Comparison of ENCODE assay signal across 13 cellular contexts in the genomic region with DNA sequence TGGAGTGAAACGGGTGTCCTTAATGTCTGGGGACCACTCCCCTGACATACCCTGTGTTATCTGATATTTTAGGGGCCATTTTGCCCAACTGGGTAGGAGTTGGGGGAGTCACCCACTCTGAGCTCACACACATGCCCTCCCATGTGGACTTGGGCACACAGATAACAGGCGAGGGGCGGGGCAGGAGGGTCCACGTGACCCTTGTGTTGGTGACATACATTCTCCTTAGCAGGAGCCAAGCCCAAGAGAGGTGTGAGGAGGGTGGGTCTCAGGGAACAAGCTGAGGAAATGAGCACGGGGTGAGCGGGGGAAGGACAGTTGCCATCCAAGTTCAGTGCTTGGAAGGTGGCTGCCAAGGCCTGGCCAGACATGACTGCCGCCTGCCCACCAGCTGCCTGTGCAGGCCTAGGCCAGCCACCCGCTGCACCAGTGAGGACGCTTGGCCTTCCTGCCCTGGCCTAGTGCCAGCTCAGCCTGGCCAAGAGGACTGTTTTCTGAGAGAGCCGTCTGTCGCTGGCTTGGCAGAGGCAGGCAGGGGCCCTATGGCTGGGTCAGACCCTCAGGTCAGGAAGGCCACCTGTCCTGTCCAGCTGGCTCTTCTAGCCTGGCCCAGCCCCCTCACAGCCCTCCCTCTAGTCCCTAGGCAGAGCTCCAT. TPM values are rescaled to one million over a fixed set of nuclear protein-coding genes. Genes with fewer than 3 reads are reported as not detected.
DNase-seq lines count a peak whose midpoint lies in the region; ATAC-seq, FAIRE-seq and TF ChIP-seq lines count a peak whose summit lies in the region.
"Had no signal": no experiment of that assay in that cellular context is flagged by ENCODE, and none has a peak within 500 bp of the region (broad histone marks: within the 10 kb centered on the region; RNA-seq: fewer than 3 reads in every experiment).

No MANE protein-coding gene starts in this region.

- H3K27ac Mint-ChIP-seq in activated T-helper 1 cell treated with anti-CD3 and anti-CD28 coated beads, Interleukin-12 subunit alpha, Interleukin-12 subunit beta, Interleukin-2, Interleukin-4 antibody, amounts not matched to agents 30 ng/mL and 10 ng/mL and 1 ng/mL, durations not matched to agents 14 hours and 24 hours and 36 hours, result no peak overlapping the region
- H3K27ac Mint-ChIP-seq: activated naive CD8-positive, alpha-beta T cell treated with anti-CD3 and anti-CD28 coated beads, Interleukin-2, amount 10 ng/mL, durations not matched to agents 7 days and 5 days had no signal

- POLR2A ChIA-PET in K562 (lab: Yijun Ruan, JAX), result interaction anchor here (0.7 kb wide), 1 partner anchor 196 kb away, joined by 3 read pairs; no protein-coding TSS in a partner anchor

- H2AFZ ChIP-seq in K562 (ENCODE audit: low read depth, low read length), result no peak overlapping the region

- in situ Hi-C loops in K562 (cut with MboI), result no loop called here
- in situ Hi-C loops in HAP-1 (cut with MboI; ENCODE audit: low sequenced_read_pairs), result no loop called here

- no TSS peak for BruUV-seq in K562 (replicated peaks; lab: Mats Ljungman, UMichigan)

- H3K4me1 ChIP-seq in K562 (replicated peaks in 1 of 2; ENCODE audit: control insufficient read depth in 2 of 2, insufficient read depth in 2 of 2, low read length in 2 of 2) (peaks cover 4 to 40% of the 10 kb centered on the region in 2 experiments; a peak in 2 of 5 replicates), stomach (peaks cover 4 to 14% (median 10%) of the 10 kb centered on the region in 4 donors), HAP-1 (no peaks in the 10 kb centered on the region)

- H3K27me3 Mint-ChIP-seq in activated T-helper 1 cell treated with anti-CD3 and anti-CD28 coated beads, Interleukin-12 subunit alpha, Interleukin-12 subunit beta, Interleukin-2, Interleukin-4 antibody, amounts not matched to agents 30 ng/mL and 10 ng/mL and 1 ng/mL, durations not matched to agents 14 hours and 24 hours and 36 hours (ENCODE audit: insufficient read depth), result no peaks in the 10 kb centered on the region

- no peaks in the 10 kb centered on the region for H4K20me1 ChIP-seq in K562 (replicated peaks; ENCODE audit: control insufficient read depth, insufficient read depth, low read length)

- H3K79me2 ChIP-seq in K562 (ENCODE audit: control insufficient read depth, insufficient read depth, low read length), result no peaks in the 10 kb centered on the region

- DNase-seq in NCI-H2196 (lab: John Stamatoyannopoulos, UW; ENCODE audit: unreplicated experiment) (peak; percentile 79), K562 (ENCODE audit: extremely low read depth in 1 of 4, low spot score in 3 of 4) (peak in 3 of 4 experiments; percentile 20 to 28 (median 24)), kidney tubule cell (ENCODE audit: low spot score) (peak; percentile 9), stomach (peak; percentile 77), HAP-1 (ENCODE audit: low spot score in 2 of 2) (no peak), middle frontal gyrus (ENCODE audit: extremely low spot score, low spot score) (no peak)
- DNase-seq in activated effector memory CD4-positive, alpha-beta T cell treated with Interleukin-2 at 50 U/mL for 16 hours, result no peak
- DNase-seq in activated T-helper 1 cell treated with anti-CD3 and anti-CD28 coated beads, Interleukin-12 subunit alpha, Interleukin-12 subunit beta, Interleukin-2, Interleukin-4 antibody, amounts not matched to agents 30 ng/mL and 10 ng/mL and 1 ng/mL, durations not matched to agents 14 hours and 24 hours and 36 hours (ENCODE audit: low spot score), result no peak
- DNase-seq: activated naive CD8-positive, alpha-beta T cell treated with anti-CD3 and anti-CD28 coated beads, Interleukin-2, amount 10 ng/mL, durations not matched to agents 7 days and 5 days; NCI-H1930; stimulated activated CD4-positive, alpha-beta T cell treated with anti-CD3 and anti-CD28 coated beads, Interleukin-4, amount 100 ng/mL, for 4 hours had no signal

- H3K4me1 Mint-ChIP-seq in activated T-helper 1 cell treated with anti-CD3 and anti-CD28 coated beads, Interleukin-12 subunit alpha, Interleukin-12 subunit beta, Interleukin-2, Interleukin-4 antibody, amounts not matched to agents 30 ng/mL and 10 ng/mL and 1 ng/mL, durations not matched to agents 14 hours and 24 hours and 36 hours (ENCODE audit: low read depth), result peaks cover 8% of the 10 kb centered on the region

- TF ChIP-seq EP300 in K562 (IDR thresholded peaks at IDR 0.05; ENCODE audit: low read length), result no peak
- no peak for TF ChIP-seq EP300 in stomach (IDR thresholded peaks at IDR 0.05)

- no peaks in the 10 kb centered on the region for H3K9me1 ChIP-seq in K562 (ENCODE audit: control insufficient read depth, insufficient read depth, low read length)

- ATAC-seq in K562, result 0 out of 3 replicates have a peak, but pooled peaks have one; percentile 21

- H3K4me3 Mint-ChIP-seq in activated T-helper 1 cell treated with anti-CD3 and anti-CD28 coated beads, Interleukin-12 subunit alpha, Interleukin-12 subunit beta, Interleukin-2, Interleukin-4 antibody, amounts not matched to agents 30 ng/mL and 10 ng/mL and 1 ng/mL, durations not matched to agents 14 hours and 24 hours and 36 hours, result no peak overlapping the region
- H3K4me3 Mint-ChIP-seq: activated naive CD8-positive, alpha-beta T cell treated with anti-CD3 and anti-CD28 coated beads, Interleukin-2, amount 10 ng/mL, durations not matched to agents 7 days and 5 days had no signal

- H3K36me3 ChIP-seq in K562 (ENCODE audit: control insufficient read depth, insufficient read depth, low read length), result no peaks in the 10 kb centered on the region
- H3K36me3 ChIP-seq in stomach, result no peaks in the 10 kb centered on the region
- H3K36me3 ChIP-seq in HAP-1 (replicated peaks), result no peaks in the 10 kb centered on the region

- TF ChIP-seq POLR2A in K562 (conservative IDR thresholded peaks at IDR 0.05), result no peak
- no peak for TF ChIP-seq POLR2A in stomach (IDR thresholded peaks at IDR 0.05)

- no peaks in the 10 kb centered on the region for H3K36me3 Mint-ChIP-seq in activated T-helper 1 cell treated with anti-CD3 and anti-CD28 coated beads, Interleukin-12 subunit alpha, Interleukin-12 subunit beta, Interleukin-2, Interleukin-4 antibody, amounts not matched to agents 30 ng/mL and 10 ng/mL and 1 ng/mL, durations not matched to agents 14 hours and 24 hours and 36 hours (ENCODE audit: low read depth)
- H3K36me3 Mint-ChIP-seq: activated naive CD8-positive, alpha-beta T cell treated with anti-CD3 and anti-CD28 coated beads, Interleukin-2, amount 10 ng/mL, durations not matched to agents 7 days and 5 days had no signal

- intact Hi-C loops in K562 (cut with micrococcal nuclease) (no loop called here), stomach (cut with DNase I; ENCODE audit: low total_unique reads) (no loop called here)
- intact Hi-C loops in activated T-helper 1 cell treated with anti-CD3 and anti-CD28 coated beads, Interleukin-12 subunit alpha, Interleukin-12 subunit beta, Interleukin-2, Interleukin-4 antibody, amounts not matched to agents 30 ng/mL and 10 ng/mL and 1 ng/mL, durations not matched to agents 14 hours and 24 hours and 36 hours (cut with micrococcal nuclease), result no loop called here

- no peak overlapping the region for H3K4me2 ChIP-seq in K562 (ENCODE audit: insufficient read depth, low read length)

- H3K9me3 Mint-ChIP-seq in activated T-helper 1 cell treated with anti-CD3 and anti-CD28 coated beads, Interleukin-12 subunit alpha, Interleukin-12 subunit beta, Interleukin-2, Interleukin-4 antibody, amounts not matched to agents 30 ng/mL and 10 ng/mL and 1 ng/mL, durations not matched to agents 14 hours and 24 hours and 36 hours, result no peaks in the 10 kb centered on the region
- H3K9me3 Mint-ChIP-seq: activated naive CD8-positive, alpha-beta T cell treated with anti-CD3 and anti-CD28 coated beads, Interleukin-2, amount 10 ng/mL, durations not matched to agents 7 days and 5 days had no signal

- H3K4me3 ChIP-seq in K562, result no peak overlapping the region
- no peak overlapping the region for H3K4me3 ChIP-seq in stomach
- H3K4me3 ChIP-seq in HAP-1, result no peak overlapping the region

- H3K9me3 ChIP-seq in K562 (replicated peaks; ENCODE audit: control insufficient read depth, insufficient read depth, low read depth, low read length) (no peaks in the 10 kb centered on the region), stomach (no peaks in the 10 kb centered on the region), HAP-1 (no peaks in the 10 kb centered on the region)

- TF ChIP-seq CTCF in K562 (IDR thresholded peaks at IDR 0.05 in 2 of 3, conservative IDR thresholded peaks at IDR 0.05 in 1 of 3; ENCODE audit: insufficient read depth in 2 of 3, low read depth in 1 of 3, low read length in 3 of 3), result no peak
- no peak for TF ChIP-seq CTCF in stomach (IDR thresholded peaks at IDR 0.05)

- H3K27me3 ChIP-seq in K562 (ENCODE audit: control insufficient read depth in 2 of 2, insufficient read depth in 2 of 2, low read length in 2 of 2) (peaks cover 0 to 18% of the 10 kb centered on the region in 2 experiments; a peak in 4 of 5 replicates), stomach (no peaks in the 10 kb centered on the region), HAP-1 (ENCODE audit: low read depth) (no peaks in the 10 kb centered on the region)

- no peak for TF ChIP-seq RAD21 in K562 (CRISPR knock-in tag; conservative IDR thresholded peaks at IDR 0.05 in 1 of 2, IDR thresholded peaks at IDR 0.05 in 1 of 2)

- CTCF ChIA-PET in K562 (lab: Yijun Ruan, JAX; ENCODE audit: low intra/inter-chr PET ratio), result no interaction called here

- 8% methylated on average over 5 of the region's 11 CpGs for WGBS in K562 (ENCODE audit: insufficient coverage, low coverage, missing lambda C conversion rate)
- WGBS in stomach, 5 donors, result 31 to 49% (median 34%) methylated on average over 9 to 11 of the region's 11 CpGs

- no peak overlapping the region for H3K27ac ChIP-seq in K562 (ENCODE audit: extremely low read depth, low read depth, low read length)
- H3K27ac ChIP-seq in stomach, result peak overlapping the region in 2 of 5 donors; percentile 20 to 30

- no peak for FAIRE-seq in K562 (lab: Jason Lieb, UNC)
- FAIRE-seq: H1, TTC549 had no signal

- no peak overlapping the region for H3K9ac ChIP-seq in K562 (ENCODE audit: insufficient read depth in 1 of 2, low read depth in 2 of 2, low read length in 2 of 2)

RNA-seq across cellular contexts. Expression of a gene that starts 31.3 kb away (rescaled TPM):
- total RNA-seq in K562 (2011; cell fraction: chromatin; rRNA removed; ENCODE audit: low replicate concordance), result 7.7 and 30.8 TPM in 2 replicates
- total RNA-seq in K562 (2011; cell fraction: nucleolus; rRNA removed), result 50.7 and 57.4 TPM in 2 replicates
- 23.5 and 25.0 TPM in 2 replicates for total RNA-seq in K562 (2011; cell fraction: nucleoplasm; rRNA removed)
- total RNA-seq in K562 (2014; rRNA removed), result 26.9 and 31.3 TPM in 2 replicates
- total RNA-seq in K562 (2014; rRNA removed; fragmentation: Illumina TruSeq; extraction: Trizol), result 4.0 and 5.9 TPM in 2 replicates
- 14.1 and 14.4 TPM in 2 replicates for total RNA-seq in K562 (2015; rRNA removed; fragmentation: Illumina TruSeq; extraction: Trizol)
- total RNA-seq in K562 (2021), result 22.5 and 24.8 TPM in 2 replicates
- 8.3 and 13.0 TPM in 2 replicates for polyA plus RNA-seq in K562 (2011; rRNA removed)
- 15.9 and 36.8 TPM in 2 replicates for polyA plus RNA-seq in K562 (2011; cell fraction: cytosol; rRNA removed)
- 16.0 and 23.4 TPM in 2 replicates for polyA plus RNA-seq in K562 (2011; cell fraction: nucleus; rRNA removed)
- 14.7 and 19.4 TPM in 2 replicates for polyA plus RNA-seq in K562 (2012)
- 16.3 and 16.5 TPM in 2 replicates for polyA plus RNA-seq in K562 (2014; fragmentation: Illumina TruSeq; extraction: Trizol)
- polyA plus RNA-seq in K562 (2014; fragmentation: Nextera tagmentation; extraction: Ambion mirVana), result 1 to 10 TPM; 1.6 to 2.7 TPM
- 17.1 and 17.3 TPM in 2 replicates for polyA plus RNA-seq in K562 (2014; rRNA removed)
- polyA minus RNA-seq in K562 (2011; rRNA and poly(A)+ RNA removed), result 5.6 and 7.9 TPM in 2 replicates
- 11.5 and 13.2 TPM in 2 replicates for polyA minus RNA-seq in K562 (2011; cell fraction: cytosol; rRNA and poly(A)+ RNA removed)
- 14.7 and 15.9 TPM in 2 replicates for polyA minus RNA-seq in K562 (2011; cell fraction: nucleus; rRNA and poly(A)+ RNA removed)
- total RNA-seq in stomach, result 100 to 1,000 TPM in 1 of 5 donors, 10 to 100 TPM in 4; 25.0 to 128 (median 27.4) TPM
- 10 to 100 TPM; 14.6 to 27.7 (median 14.7) TPM for polyA plus RNA-seq in stomach
- 23.6 and 25.4 TPM in 2 replicates for total RNA-seq in activated T-helper 1 cell treated with anti-CD3 and anti-CD28 coated beads, Interleukin-12 subunit alpha, Interleukin-12 subunit beta, Interleukin-2, Interleukin-4 antibody, amounts not matched to agents 30 ng/mL and 10 ng/mL and 1 ng/mL, durations not matched to agents 14 hours and 24 hours and 36 hours

RNA-seq across cellular contexts. Expression of a gene that starts 40.0 kb away (rescaled TPM):
- 5.4 and 28.5 TPM in 2 replicates for total RNA-seq in K562 (2011; cell fraction: chromatin; rRNA removed; ENCODE audit: low replicate concordance)
- 35.3 and 36.0 TPM in 2 replicates for total RNA-seq in K562 (2011; cell fraction: nucleolus; rRNA removed)
- 16.8 and 20.9 TPM in 2 replicates for total RNA-seq in K562 (2011; cell fraction: nucleoplasm; rRNA removed)
- 13.8 and 18.8 TPM in 2 replicates for total RNA-seq in K562 (2014; rRNA removed)
- total RNA-seq in K562 (2014; rRNA removed; fragmentation: Illumina TruSeq; extraction: Trizol), result 5.1 and 8.9 TPM in 2 replicates
- total RNA-seq in K562 (2015; rRNA removed; fragmentation: Illumina TruSeq; extraction: Trizol), result 9.4 and 10.0 TPM in 2 replicates
- total RNA-seq in K562 (2021), result 13.6 and 15.1 TPM in 2 replicates
- 12.3 and 15.3 TPM in 2 replicates for polyA plus RNA-seq in K562 (2011; rRNA removed)
- polyA plus RNA-seq in K562 (2011; cell fraction: cytosol; rRNA removed), result 21.5 and 40.7 TPM in 2 replicates
- polyA plus RNA-seq in K562 (2011; cell fraction: nucleus; rRNA removed), result 15.0 and 24.7 TPM in 2 replicates
- polyA plus RNA-seq in K562 (2012), result 14.0 and 15.3 TPM in 2 replicates
- 6.4 and 10.0 TPM in 2 replicates for polyA plus RNA-seq in K562 (2014; fragmentation: Illumina TruSeq; extraction: Trizol)
- 1 to 10 TPM; 4.2 to 9.1 TPM for polyA plus RNA-seq in K562 (2014; fragmentation: Nextera tagmentation; extraction: Ambion mirVana)
- polyA plus RNA-seq in K562 (2014; rRNA removed), result 13.6 and 16.6 TPM in 2 replicates
- polyA minus RNA-seq in K562 (2011; rRNA and poly(A)+ RNA removed), result 4.6 and 8.9 TPM in 2 replicates
- polyA minus RNA-seq in K562 (2011; cell fraction: cytosol; rRNA and poly(A)+ RNA removed), result 6.6 and 8.0 TPM in 2 replicates
- polyA minus RNA-seq in K562 (2011; cell fraction: nucleus; rRNA and poly(A)+ RNA removed), result 7.5 and 8.1 TPM in 2 replicates
- total RNA-seq in stomach, result 10 to 100 TPM in 2 of 5 donors, 1 to 10 TPM in 2, not detected in 1; 6.1 to 16.3 (median 10.3) TPM
- 10 to 100 TPM; 10.4 to 26.1 (median 17.4) TPM for polyA plus RNA-seq in stomach
- total RNA-seq in activated T-helper 1 cell treated with anti-CD3 and anti-CD28 coated beads, Interleukin-12 subunit alpha, Interleukin-12 subunit beta, Interleukin-2, Interleukin-4 antibody, amounts not matched to agents 30 ng/mL and 10 ng/mL and 1 ng/mL, durations not matched to agents 14 hours and 24 hours and 36 hours, result 30.0 and 35.9 TPM in 2 replicates

RNA-seq across cellular contexts. Expression of a gene that starts 40.1 kb away (rescaled TPM):
- total RNA-seq in K562 (2011; cell fraction: chromatin; rRNA removed; ENCODE audit: low replicate concordance), result 31.9 and 82.5 TPM in 2 replicates
- total RNA-seq in K562 (2011; cell fraction: nucleolus; rRNA removed), result 54.7 and 55.0 TPM in 2 replicates
- 34.4 and 38.9 TPM in 2 replicates for total RNA-seq in K562 (2011; cell fraction: nucleoplasm; rRNA removed)
- 23.1 and 35.9 TPM in 2 replicates for total RNA-seq in K562 (2014; rRNA removed)
- total RNA-seq in K562 (2014; rRNA removed; fragmentation: Illumina TruSeq; extraction: Trizol), result 14.9 and 17.4 TPM in 2 replicates
- total RNA-seq in K562 (2015; rRNA removed; fragmentation: Illumina TruSeq; extraction: Trizol), result 18.1 and 23.1 TPM in 2 replicates
- 17.6 and 25.4 TPM in 2 replicates for total RNA-seq in K562 (2021)
- polyA plus RNA-seq in K562 (2011; rRNA removed), result 40.4 and 47.7 TPM in 2 replicates
- 43.2 and 60.1 TPM in 2 replicates for polyA plus RNA-seq in K562 (2011; cell fraction: cytosol; rRNA removed)
- polyA plus RNA-seq in K562 (2011; cell fraction: nucleus; rRNA removed), result 134 and 144 TPM in 2 replicates
- polyA plus RNA-seq in K562 (2012), result 21.5 and 25.0 TPM in 2 replicates
- polyA plus RNA-seq in K562 (2014; fragmentation: Illumina TruSeq; extraction: Trizol), result 23.2 and 24.4 TPM in 2 replicates
- 10 to 100 TPM; 27.5 to 40.4 TPM for polyA plus RNA-seq in K562 (2014; fragmentation: Nextera tagmentation; extraction: Ambion mirVana)
- 26.0 and 33.8 TPM in 2 replicates for polyA plus RNA-seq in K562 (2014; rRNA removed)
- polyA minus RNA-seq in K562 (2011; rRNA and poly(A)+ RNA removed), result 26.6 and 39.0 TPM in 2 replicates
- polyA minus RNA-seq in K562 (2011; cell fraction: cytosol; rRNA and poly(A)+ RNA removed), result 14.7 and 14.8 TPM in 2 replicates
- polyA minus RNA-seq in K562 (2011; cell fraction: nucleus; rRNA and poly(A)+ RNA removed), result 22.8 and 39.8 TPM in 2 replicates
- total RNA-seq in stomach, result 10 to 100 TPM in 3 of 5 donors, 1 to 10 TPM in 2; 4.5 to 75.0 (median 13.0) TPM
- polyA plus RNA-seq in stomach, result 10 to 100 TPM; 20.8 to 27.6 (median 27.0) TPM
- 43.7 and 46.6 TPM in 2 replicates for total RNA-seq in activated T-helper 1 cell treated with anti-CD3 and anti-CD28 coated beads, Interleukin-12 subunit alpha, Interleukin-12 subunit beta, Interleukin-2, Interleukin-4 antibody, amounts not matched to agents 30 ng/mL and 10 ng/mL and 1 ng/mL, durations not matched to agents 14 hours and 24 hours and 36 hours

RNA-seq across cellular contexts. Expression of a gene that starts 45.1 kb away (rescaled TPM):
- total RNA-seq in K562 (2011; cell fraction: chromatin; rRNA removed; ENCODE audit: low replicate concordance), result 4.5 and 12.0 TPM in 2 replicates
- total RNA-seq in K562 (2011; cell fraction: nucleolus; rRNA removed), result 9.2 and 9.7 TPM in 2 replicates
- 4.2 and 5.0 TPM in 2 replicates for total RNA-seq in K562 (2011; cell fraction: nucleoplasm; rRNA removed)
- total RNA-seq in K562 (2014; rRNA removed) (2.7 and 2.8 TPM in 2 replicates), K562 (2014; rRNA removed; fragmentation: Illumina TruSeq; extraction: Trizol) (0.35 and 0.51 TPM in 2 replicates), K562 (2015; rRNA removed; fragmentation: Illumina TruSeq; extraction: Trizol) (0.36 and 0.60 TPM in 2 replicates), K562 (2021) (1.1 and 1.3 TPM in 2 replicates), stomach (10 to 100 TPM in 1 of 5 donors, under 1 TPM in 3, not detected in 1; 0.87 to 61.4 (median 0.91) TPM)
- polyA plus RNA-seq in K562 (2011; rRNA removed) (0.93 and 2.8 TPM in 2 replicates), K562 (2014; fragmentation: Illumina TruSeq; extraction: Trizol) (0.46 and 0.70 TPM in 2 replicates), K562 (2014; fragmentation: Nextera tagmentation; extraction: Ambion mirVana) (under 1 TPM; 0.20 to 0.29 TPM), K562 (2014; rRNA removed) (0.88 TPM in 2 replicates), stomach (1 to 10 TPM in 2 of 3 donors, under 1 TPM in 1; 0.87 to 3.7 (median 1.2) TPM)
- 1.1 and 1.7 TPM in 2 replicates for polyA plus RNA-seq in K562 (2011; cell fraction: cytosol; rRNA removed)
- 9.1 and 11.3 TPM in 2 replicates for polyA plus RNA-seq in K562 (2011; cell fraction: nucleus; rRNA removed)
- 0.99 and 1.8 TPM in 2 replicates for polyA plus RNA-seq in K562 (2012)
- 0.30 and 0.35 TPM in 2 replicates for polyA minus RNA-seq in K562 (2011; rRNA and poly(A)+ RNA removed)
- polyA minus RNA-seq in K562 (2011; cell fraction: cytosol; rRNA and poly(A)+ RNA removed), result not detected in 2 replicates
- polyA minus RNA-seq in K562 (2011; cell fraction: nucleus; rRNA and poly(A)+ RNA removed), result 1.5 and 3.0 TPM in 2 replicates
- 1.5 and 1.7 TPM in 2 replicates for total RNA-seq in activated T-helper 1 cell treated with anti-CD3 and anti-CD28 coated beads, Interleukin-12 subunit alpha, Interleukin-12 subunit beta, Interleukin-2, Interleukin-4 antibody, amounts not matched to agents 30 ng/mL and 10 ng/mL and 1 ng/mL, durations not matched to agents 14 hours and 24 hours and 36 hours

RNA-seq across cellular contexts. Expression of a gene that starts 50.0 kb away (rescaled TPM):
- 39.9 and 84.0 TPM in 2 replicates for total RNA-seq in K562 (2011; cell fraction: chromatin; rRNA removed; ENCODE audit: low replicate concordance)
- total RNA-seq in K562 (2011; cell fraction: nucleolus; rRNA removed), result 79.0 and 79.5 TPM in 2 replicates
- 56.5 and 60.1 TPM in 2 replicates for total RNA-seq in K562 (2011; cell fraction: nucleoplasm; rRNA removed)
- total RNA-seq in K562 (2014; rRNA removed), result 38.6 and 51.1 TPM in 2 replicates
- total RNA-seq in K562 (2014; rRNA removed; fragmentation: Illumina TruSeq; extraction: Trizol), result 14.5 and 15.3 TPM in 2 replicates
- total RNA-seq in K562 (2015; rRNA removed; fragmentation: Illumina TruSeq; extraction: Trizol), result 22.1 and 24.6 TPM in 2 replicates
- total RNA-seq in K562 (2021), result 32.5 and 32.9 TPM in 2 replicates
- polyA plus RNA-seq in K562 (2011; rRNA removed), result 57.1 and 75.8 TPM in 2 replicates
- 67.7 and 69.8 TPM in 2 replicates for polyA plus RNA-seq in K562 (2011; cell fraction: cytosol; rRNA removed)
- polyA plus RNA-seq in K562 (2011; cell fraction: nucleus; rRNA removed), result 96.6 and 97.5 TPM in 2 replicates
- 31.0 and 45.4 TPM in 2 replicates for polyA plus RNA-seq in K562 (2012)
- 22.8 and 27.7 TPM in 2 replicates for polyA plus RNA-seq in K562 (2014; fragmentation: Illumina TruSeq; extraction: Trizol)
- 1 to 10 TPM; 3.6 to 7.0 TPM for polyA plus RNA-seq in K562 (2014; fragmentation: Nextera tagmentation; extraction: Ambion mirVana)
- polyA plus RNA-seq in K562 (2014; rRNA removed), result 50.8 and 56.8 TPM in 2 replicates
- polyA minus RNA-seq in K562 (2011; rRNA and poly(A)+ RNA removed), result 15.3 and 20.9 TPM in 2 replicates
- polyA minus RNA-seq in K562 (2011; cell fraction: cytosol; rRNA and poly(A)+ RNA removed), result 18.1 and 21.2 TPM in 2 replicates
- 22.6 and 30.2 TPM in 2 replicates for polyA minus RNA-seq in K562 (2011; cell fraction: nucleus; rRNA and poly(A)+ RNA removed)
- 10 to 100 TPM; 16.5 to 33.2 (median 22.6) TPM for total RNA-seq in stomach
- polyA plus RNA-seq in stomach, result 10 to 100 TPM; 27.8 to 37.3 (median 29.6) TPM
- 57.6 and 60.3 TPM in 2 replicates for total RNA-seq in activated T-helper 1 cell treated with anti-CD3 and anti-CD28 coated beads, Interleukin-12 subunit alpha, Interleukin-12 subunit beta, Interleukin-2, Interleukin-4 antibody, amounts not matched to agents 30 ng/mL and 10 ng/mL and 1 ng/mL, durations not matched to agents 14 hours and 24 hours and 36 hours

Comparison
In these comparisons a context has a peak if more than half of its experiments do, and no peak if none do; other contexts are left out.
1. DNase-seq: peak in NCI-H2196 (single experiment), K562 (3 of 4), kidney tubule cell (single experiment) and stomach (single experiment); none in HAP-1 (0 of 2), middle frontal gyrus (single experiment), activated effector memory CD4-positive, alpha-beta T cell treated with Interleukin-2 at 50 U/mL for 16 hours (single experiment) and activated T-helper 1 cell treated with anti-CD3 and anti-CD28 coated beads, Interleukin-12 subunit alpha, Interleukin-12 subunit beta, Interleukin-2, Interleukin-4 antibody, amounts not matched to agents 30 ng/mL and 10 ng/mL and 1 ng/mL, durations not matched to agents 14 hours and 24 hours and 36 hours (single experiment).